ENCODE assay signal across 30 cellular contexts in genomic region chrX:46506076-46506475, GRCh38.
"Had no signal": no experiment of that assay in that cellular context is flagged by ENCODE, and none has a peak within 500 bp of the region (broad histone marks: within the 10 kb centered on the region; RNA-seq: fewer than 3 reads in every experiment).

No MANE protein-coding gene starts in this region.

- H3K27me3 ChIP-seq: neutrophil, right lobe of liver, sigmoid colon, spleen, suprapubic skin, testis, tibial artery, transverse colon, upper lobe of right lung, uterus had no signal

- H3K36me3 ChIP-seq: neutrophil, upper lobe of right lung, uterus had no signal

- H3K4me1 ChIP-seq: parathyroid adenoma, psoas muscle, right lobe of liver, sigmoid colon, spleen, suprapubic skin, testis, tibial artery, transverse colon, upper lobe of right lung, uterus had no signal

- ATAC-seq: naive thymus-derived CD8-positive, alpha-beta T cell; natural killer cell treated with Interleukin-12 subunit alpha and Interleukin-12 subunit beta and Interleukin-15 and Interleukin-18, amount 100 ng/mL, for 72 hours; psoas muscle; right cardiac atrium; right lobe of liver; stimulated activated memory B cell treated with anti-CD40 and anti-IgM and Interleukin-4, amounts not matched to agents 10 μg/mL and 1 μg/mL and 100 μg/mL, for 72 hours; stimulated activated naive CD8-positive, alpha-beta T cell treated with anti-CD3 and anti-CD28 coated beads, Interleukin-15, amount 100 ng/mL, for 72 hours; stimulated activated naive CD8-positive, alpha-beta T cell treated with anti-CD3 and anti-CD28 coated beads, Interleukin-15, Interleukin-2, amounts not matched to agents 100 U/mL and 50 U/mL, for 24 hours; upper lobe of right lung had no signal

- H3K4me2 ChIP-seq: smooth muscle cell had no signal

- H3K9ac ChIP-seq: parathyroid adenoma had no signal

- H2AFZ ChIP-seq: parathyroid adenoma had no signal

- H3K9me3 ChIP-seq: neutrophil, suprapubic skin, testis, transverse colon had no signal

- DNase-seq: naive thymus-derived CD8-positive, alpha-beta T cell; nephron progenitor cell; nucleus accumbens; posterior cingulate gyrus; psoas muscle; right cardiac atrium; right lobe of liver; sigmoid colon; spleen; stimulated activated CD4-positive, alpha-beta T cell treated with anti-CD3 and anti-CD28 coated beads, Interleukin-12 subunit alpha, Interleukin-12 subunit beta, amount 100 ng/mL, for 4 hours; stimulated activated CD4-positive, alpha-beta T cell treated with anti-CD3 and anti-CD28 coated beads, Interleukin-1b, Interleukin-23, amount 100 ng/mL, for 48 hours; stimulated activated CD4-positive, alpha-beta T cell treated with anti-CD3 and anti-CD28 coated beads, Interleukin-4, amount 100 ng/mL, for 1 hour; stimulated activated CD4-positive, alpha-beta T cell treated with anti-CD3 and anti-CD28 coated beads, Interleukin-4, amount 100 ng/mL, for 4 hours; stimulated activated CD8-positive, alpha-beta memory T cell treated with anti-CD3 and anti-CD28 coated beads, Interleukin-4, amount 100 ng/mL, for 48 hours; stimulated activated naive CD4-positive, alpha-beta T cell; stimulated activated naive CD8-positive, alpha-beta T cell treated with anti-CD3 and anti-CD28 coated beads, Interleukin-15, amount 100 ng/mL, for 72 hours; stimulated activated naive CD8-positive, alpha-beta T cell treated with anti-CD3 and anti-CD28 coated beads, Interleukin-15, Interleukin-2, amounts not matched to agents 100 U/mL and 50 U/mL, for 24 hours; substantia nigra; testis; tibial artery; transverse colon; upper lobe of right lung; uterus had no signal

- H3K79me2 ChIP-seq: parathyroid adenoma had no signal

- H3K27ac ChIP-seq: neutrophil, parathyroid adenoma, psoas muscle, right lobe of liver, sigmoid colon, skin epidermis, spleen, suprapubic skin, testis, tibial artery, transverse colon, upper lobe of right lung, uterus had no signal

- H3K4me3 ChIP-seq: psoas muscle, right lobe of liver, sigmoid colon, skin epidermis, smooth muscle cell, spleen, suprapubic skin, testis, tibial artery, transverse colon, upper lobe of right lung, uterus had no signal
